Comparison of ENCODE assay signal across 13 cellular contexts in genomic region chr7:74554178-74554577, GRCh38.
"Had no signal": no experiment of that assay in that cellular context is flagged by ENCODE, and none has a peak within 500 bp of the region (broad histone marks: within the 10 kb centered on the region; RNA-seq: fewer than 3 reads in every experiment).

No MANE protein-coding gene starts in this region.

- H3K4me3 ChIP-seq: colonic mucosa, gastroesophageal sphincter, hepatocyte, mucosa of descending colon, skin epidermis had no signal

- H3K36me3 ChIP-seq: colonic mucosa had no signal

- H3K4me2 ChIP-seq: hepatocyte had no signal

- H3K9me3 ChIP-seq: colonic mucosa, gastroesophageal sphincter, mucosa of descending colon had no signal

- H3K27me3 ChIP-seq: colonic mucosa, gastroesophageal sphincter, hepatocyte had no signal

- H3K4me1 ChIP-seq: colonic mucosa, gastroesophageal sphincter had no signal

- DNase-seq: activated CD4-positive, alpha-beta T cell treated with anti-CD3 and anti-CD28 coated beads, Interleukin-2, amount 50 U/mL, for 4 hours; activated CD4-positive, CD25-positive, alpha-beta regulatory T cell treated with anti-CD3 and anti-CD28 coated beads, Interleukin-2, amount 50 U/mL, for 72 hours; activated CD8-positive, alpha-beta memory T cell treated with anti-CD3 and anti-CD28 coated beads, Interleukin-2, amount 10 ng/mL, durations not matched to agents 7 days and 5 days; activated effector memory CD4-positive, alpha-beta T cell treated with anti-CD3 and anti-CD28 coated beads, Interleukin-2, amount 50 U/mL, for 16 hours; activated T-cell treated with anti-CD3 and anti-CD28 coated beads, Interleukin-2, amount 50 U/mL, for 4 hours; colonic mucosa; effector CD4-positive, alpha-beta T cell; kidney glomerular epithelial cell; mucosa of descending colon; stimulated activated CD4-positive, alpha-beta T cell treated with anti-CD3 and anti-CD28 coated beads, Interleukin-4, amount 100 ng/mL, for 4 hours had no signal

- H3K27ac ChIP-seq: colonic mucosa, gastroesophageal sphincter, hepatocyte had no signal

- ATAC-seq: activated CD8-positive, alpha-beta memory T cell treated with anti-CD3 and anti-CD28 coated beads, Interleukin-2, amount 10 ng/mL, durations not matched to agents 7 days and 5 days; activated T-cell treated with anti-CD3 and anti-CD28 coated beads, Interleukin-2, amount 50 U/mL, for 4 hours had no signal

- H2AFZ ChIP-seq: hepatocyte had no signal

- H3K79me2 ChIP-seq: hepatocyte had no signal
